ENCODE assay signal across 1 cellular context in genomic region chr1:64470670-64471217, GRCh38.
TF ChIP-seq lines count a peak whose summit lies in the region.

No MANE protein-coding gene starts in this region.

TF ChIP-seq in GM23338, 12 proteins besides CTCF, POLR2A, EP300 and RAD21 (continued from another document):
- TF ChIP-seq REST (IDR thresholded peaks at IDR 0.05; ENCODE audit: unreplicated experiment) (no peak), ZNF331 (CRISPR knock-in tag; IDR thresholded peaks at IDR 0.05; ENCODE audit: low read depth) (no peak), STAT1 (IDR thresholded peaks at IDR 0.05; ENCODE audit: unreplicated experiment) (no peak)
